ENCODE assay signal across 16 cellular contexts in the genomic region with DNA sequence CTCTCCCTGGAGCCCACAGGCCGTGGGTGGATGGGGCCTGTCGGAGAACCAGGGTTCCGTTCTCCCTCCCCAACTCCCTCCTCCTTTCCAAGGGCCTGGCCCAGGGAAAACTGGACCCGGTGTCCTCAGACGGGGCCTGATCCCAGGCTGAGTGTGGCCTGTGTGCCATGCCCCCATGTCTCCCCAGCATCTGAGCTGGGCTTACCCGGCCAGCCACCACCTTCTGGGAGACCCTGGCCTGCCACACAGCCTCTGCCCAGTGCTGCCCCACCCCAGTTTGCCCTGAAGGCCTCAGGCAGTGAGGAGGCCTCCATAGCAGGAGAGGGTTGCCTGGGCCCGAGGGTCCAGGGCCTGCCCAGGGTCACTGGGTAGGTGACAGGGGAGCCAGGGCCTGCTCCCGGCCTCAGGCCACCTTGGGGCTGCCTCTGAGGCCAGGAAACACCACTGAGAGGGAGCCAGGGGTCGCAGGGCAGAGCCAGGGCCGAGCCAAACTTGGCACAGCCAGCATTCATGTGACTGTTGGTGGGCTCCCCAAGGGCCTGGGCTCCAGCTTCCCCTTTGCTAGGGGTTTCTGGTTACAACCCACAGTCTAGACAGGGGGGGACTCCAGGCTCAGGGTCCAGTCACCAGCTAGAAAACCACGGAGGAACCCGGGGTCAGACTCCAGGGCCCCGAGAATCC. TPM values are rescaled to one million over a fixed set of nuclear protein-coding genes. Genes with fewer than 3 reads are reported as not detected.
DNase-seq lines count a peak whose midpoint lies in the region; ATAC-seq and TF ChIP-seq lines count a peak whose summit lies in the region.
"Had no signal": no experiment of that assay in that cellular context is flagged by ENCODE, and none has a peak within 500 bp of the region (broad histone marks: within the 10 kb centered on the region; RNA-seq: fewer than 3 reads in every experiment).

No MANE protein-coding gene starts in this region.

- H3F3A ChIP-seq in Loucy (ENCODE audit: low read depth): 0 out of 2 replicates have a peak, but pooled peaks cover 3% of the 10 kb centered on the region

- TF ChIP-seq CTCF in Loucy (conservative IDR thresholded peaks at IDR 0.05; ENCODE audit: low read length) (no peak), lower lobe of right lung (IDR thresholded peaks at IDR 0.05) (no peak), thoracic aorta (IDR thresholded peaks at IDR 0.05) (no peak), ovary (IDR thresholded peaks at IDR 0.05) (no peak)

- ATAC-seq in central memory CD8-positive, alpha-beta T cell (replicated peaks; ENCODE audit: extremely low read depth, poor library complexity, severe bottlenecking): no peak
- ATAC-seq in lower lobe of right lung: no peak
- ATAC-seq in thoracic aorta (ENCODE audit: insufficient number of reproducible peaks, low FRiP score, low read depth): no peak
- ATAC-seq in HG03378 (IDR thresholded peaks at IDR 0.05; ENCODE audit: unreplicated experiment): no peak
- ATAC-seq: T-cell had no signal

- H3K79me2 ChIP-seq in Loucy (ENCODE audit: insufficient read depth, low read length): peaks cover 36% of the 10 kb centered on the region

- peaks cover 27% of the 10 kb centered on the region for H3K4me1 Mint-ChIP-seq in central memory CD8-positive, alpha-beta T cell

- no peaks in the 10 kb centered on the region for H3K27me3 ChIP-seq in Loucy (ENCODE audit: insufficient read depth, low read length, poor library complexity, severe bottlenecking)
- H3K27me3 ChIP-seq in lower lobe of right lung (ENCODE audit: low read depth): peaks cover 22% of the 10 kb centered on the region
- no peaks in the 10 kb centered on the region for H3K27me3 ChIP-seq in thoracic aorta (replicated peaks; ENCODE audit: insufficient read depth)
- no peaks in the 10 kb centered on the region for H3K27me3 ChIP-seq in ovary

- H3K36me3 ChIP-seq in Loucy (ENCODE audit: insufficient read depth, low read length) (no peaks in the 10 kb centered on the region; the same call in 1 of the 2 replicates), lower lobe of right lung (peaks cover 37% of the 10 kb centered on the region), thoracic aorta (peaks cover 32% of the 10 kb centered on the region), ovary (no peaks in the 10 kb centered on the region)

- DNase-seq in central memory CD8-positive, alpha-beta T cell (ENCODE audit: low spot score in 2 of 2): no peak
- DNase-seq in lower lobe of right lung: peak; percentile 64
- no peak for DNase-seq in thoracic aorta (ENCODE audit: low spot score)
- no peak for DNase-seq in ovary
- DNase-seq in T-helper 1 cell: no peak
- DNase-seq in HT-29 (ENCODE audit: low spot score): no peak
- DNase-seq: activated CD4-positive, alpha-beta memory T cell treated with anti-CD3 and anti-CD28 coated beads, Interleukin-2, amount 10 ng/mL, durations not matched to agents 7 days and 5 days; activated naive CD8-positive, alpha-beta T cell treated with anti-CD3 and anti-CD28 coated beads for 36 hours; effector CD4-positive, alpha-beta T cell; NCI-H1048; NCI-H748 treated with DMSO at 0.1 percent for 48 hours; stimulated activated CD4-positive, alpha-beta T cell treated with anti-CD3 and anti-CD28 coated beads, Interleukin-15, amount 100 ng/mL, for 24 hours; T-cell had no signal

- H3K27ac Mint-ChIP-seq in central memory CD8-positive, alpha-beta T cell (ENCODE audit: low read depth): peak overlapping the region; percentile 16
- H3K27ac Mint-ChIP-seq: activated CD4-positive, alpha-beta memory T cell treated with anti-CD3 and anti-CD28 coated beads, Interleukin-2, amount 10 ng/mL, durations not matched to agents 7 days and 5 days; activated naive CD8-positive, alpha-beta T cell treated with anti-CD3 and anti-CD28 coated beads for 36 hours had no signal

- H2AFZ ChIP-seq in Loucy (ENCODE audit: low read length): no peak overlapping the region

- H3K36me3 Mint-ChIP-seq in central memory CD8-positive, alpha-beta T cell (ENCODE audit: insufficient read depth): peaks cover 3% of the 10 kb centered on the region

- TF ChIP-seq POLR2A in ovary (IDR thresholded peaks at IDR 0.05): no peak

- H3K4me1 ChIP-seq in Loucy (ENCODE audit: insufficient read depth, low read length, poor library complexity, severe bottlenecking) (peaks cover 59% of the 10 kb centered on the region), lower lobe of right lung (peaks cover 33% of the 10 kb centered on the region), thoracic aorta (ENCODE audit: control insufficient read depth in 1 of 2, low read depth in 2 of 2) (peaks cover 32 to 59% of the 10 kb centered on the region in 2 donors), ovary (ENCODE audit: insufficient read depth) (peaks cover 3% of the 10 kb centered on the region)

- H3K9me2 ChIP-seq in Loucy (replicated peaks; ENCODE audit: low read depth, low read length): no peaks in the 10 kb centered on the region

- H3K4me3 Mint-ChIP-seq in central memory CD8-positive, alpha-beta T cell: peak overlapping the region; percentile 70
- H3K4me3 Mint-ChIP-seq: activated CD4-positive, alpha-beta memory T cell treated with anti-CD3 and anti-CD28 coated beads, Interleukin-2, amount 10 ng/mL, durations not matched to agents 7 days and 5 days; activated naive CD8-positive, alpha-beta T cell treated with anti-CD3 and anti-CD28 coated beads for 36 hours had no signal

- no peaks in the 10 kb centered on the region for H3K9me3 Mint-ChIP-seq in central memory CD8-positive, alpha-beta T cell
- H3K9me3 Mint-ChIP-seq: activated naive CD8-positive, alpha-beta T cell treated with anti-CD3 and anti-CD28 coated beads for 36 hours; T-cell had no signal

- H3K9me3 ChIP-seq in Loucy (ENCODE audit: insufficient read depth, low read depth, low read length): no peaks in the 10 kb centered on the region
- no peaks in the 10 kb centered on the region for H3K9me3 ChIP-seq in lower lobe of right lung
- H3K9me3 ChIP-seq in thoracic aorta: no peaks in the 10 kb centered on the region
- H3K9me3 ChIP-seq in ovary: no peaks in the 10 kb centered on the region

- H4K20me1 ChIP-seq in Loucy (ENCODE audit: insufficient read depth, low read length, poor library complexity, severe bottlenecking): no peaks in the 10 kb centered on the region

- 40 to 45% (median 44%) methylated on average over 12 to 13 of the region's 13 CpGs for WGBS in ovary, 3 donors

- no peak for TF ChIP-seq EP300 in ovary (IDR thresholded peaks at IDR 0.05)

- H3K4me3 ChIP-seq in Loucy (ENCODE audit: low read length, poor library complexity, severe bottlenecking) (no peak overlapping the region), lower lobe of right lung (no peak overlapping the region), thoracic aorta (peak overlapping the region; percentile 88), ovary (no peak overlapping the region)

- H3K9ac ChIP-seq in Loucy (ENCODE audit: low read depth, low read length, poor library complexity, severe bottlenecking): peak overlapping the region; percentile 50

- peaks cover 17% of the 10 kb centered on the region for H3K27me3 Mint-ChIP-seq in central memory CD8-positive, alpha-beta T cell

- intact Hi-C loops in lower lobe of right lung (cut with DNase I) (no loop called here), ovary (cut with DNase I) (no loop called here)

- no peak overlapping the region for H3K27ac ChIP-seq in lower lobe of right lung
- peak overlapping the region; percentile 92 to 98 for H3K27ac ChIP-seq in thoracic aorta
- H3K27ac ChIP-seq in ovary: no peak overlapping the region

- peak overlapping the region; percentile 100 for H3K4me2 ChIP-seq in Loucy (ENCODE audit: low read depth, low read length, poor library complexity, severe bottlenecking)

RNA-seq across cellular contexts. Expression of gene IFITM10, which starts 0.6 kb away (rescaled TPM):
- total RNA-seq in lower lobe of right lung (9.2 TPM), thoracic aorta (10 to 100 TPM; 27.2 to 28.6 TPM), ovary (1 to 10 TPM in 3 of 7 donors, under 1 TPM in 4; 0.56 to 3.6 (median 0.98) TPM)
- polyA plus RNA-seq in ovary: under 1 TPM; 0.15 to 0.22 TPM
- 2.8 and 4.1 TPM in 2 replicates for total RNA-seq in HT-29 (2014; rRNA removed; shearing (Covaris generic))
- total RNA-seq: activated naive CD8-positive, alpha-beta T cell treated with anti-CD3 and anti-CD28 coated beads for 36 hours had no signal

RNA-seq across cellular contexts. Expression of gene CTSD, which starts 12.7 kb away (rescaled TPM):
- total RNA-seq in lower lobe of right lung: 2,919 TPM
- total RNA-seq in thoracic aorta: 1,000 to 10,000 TPM in 1 of 2 donors, 100 to 1,000 TPM in 1; 427 to 1,049 TPM
- total RNA-seq in ovary: 100 to 1,000 TPM; 107 to 545 (median 191) TPM
- 100 to 1,000 TPM in 1 of 2 donors, 10 to 100 TPM in 1; 89.0 to 200 TPM for polyA plus RNA-seq in ovary
- 1,063 and 1,119 TPM in 2 replicates for total RNA-seq in HT-29 (2014; rRNA removed; shearing (Covaris generic))

RNA-seq across cellular contexts. Expression of gene KRTAP5-6, which starts 54.0 kb away (rescaled TPM):
- not detected for total RNA-seq in lower lobe of right lung
- not detected for total RNA-seq in thoracic aorta
- total RNA-seq in ovary: not detected
- not detected for polyA plus RNA-seq in ovary
- not detected in 2 replicates for total RNA-seq in HT-29 (2014; rRNA removed; shearing (Covaris generic))
- total RNA-seq: activated CD4-positive, alpha-beta memory T cell treated with anti-CD3 and anti-CD28 coated beads, Interleukin-2, amount 10 ng/mL, durations not matched to agents 7 days and 5 days; activated naive CD8-positive, alpha-beta T cell treated with anti-CD3 and anti-CD28 coated beads for 36 hours; mucosa of gallbladder; T-cell had no signal

Comparison
In these comparisons a context has a peak if more than half of its experiments do, and no peak if none do; other contexts are left out.
1. H3K27ac ChIP-seq: peak in thoracic aorta (2 of 2); none in lower lobe of right lung (single experiment) and ovary (0 of 2).